ENCODE assay signal across 25 cellular contexts in the genomic region with DNA sequence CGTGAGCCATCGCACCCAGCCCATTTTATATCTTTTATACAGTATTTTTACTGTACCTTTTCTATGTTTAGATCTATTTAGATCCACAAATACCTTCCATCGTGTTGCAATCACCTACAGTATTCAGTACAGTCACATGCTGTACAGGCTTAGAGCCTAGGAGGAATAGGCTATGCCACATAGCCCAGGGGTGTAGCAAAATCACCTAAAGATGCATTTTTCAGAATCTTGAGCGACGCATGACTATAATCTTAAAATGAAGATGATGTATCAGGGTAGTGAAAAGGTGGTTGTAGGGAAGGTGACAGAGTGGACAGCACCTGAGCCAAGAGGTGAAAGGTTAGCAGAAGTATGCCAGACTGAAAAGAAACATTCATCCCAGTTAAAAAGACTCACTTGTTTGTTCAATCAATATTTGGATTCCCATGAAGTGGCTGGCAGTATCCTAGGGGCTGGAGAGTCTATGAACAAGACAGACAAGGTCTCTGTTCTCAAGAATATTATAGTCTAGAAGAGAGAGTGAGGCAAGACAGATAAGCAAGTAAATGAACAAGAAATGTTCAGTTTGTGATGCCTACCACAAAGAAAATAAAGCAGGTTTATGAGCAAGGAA. TPM values are rescaled to one million over a fixed set of nuclear protein-coding genes. Genes with fewer than 3 reads are reported as not detected.
DNase-seq lines count a peak whose midpoint lies in the region; ATAC-seq and TF ChIP-seq lines count a peak whose summit lies in the region.
"Had no signal": no experiment of that assay in that cellular context is flagged by ENCODE, and none has a peak within 500 bp of the region (broad histone marks: within the 10 kb centered on the region; RNA-seq: fewer than 3 reads in every experiment).

No MANE protein-coding gene starts in this region.

- H3K79me2 ChIP-seq in OCI-LY1 (ENCODE audit: insufficient read depth, low read length) (peaks cover 76% of the 10 kb centered on the region), hepatocyte (peaks cover 75% of the 10 kb centered on the region)

- peaks cover 20% of the 10 kb centered on the region for H3K4me1 ChIP-seq in CD8-positive, alpha-beta memory T cell (ENCODE audit: insufficient read depth, low read length)
- H3K4me1 ChIP-seq in OCI-LY1 (ENCODE audit: insufficient read depth, low read length, severe bottlenecking) (peaks cover 58% of the 10 kb centered on the region), hepatocyte (ENCODE audit: insufficient read depth) (no peaks in the 10 kb centered on the region), upper lobe of left lung (peaks cover 21 to 39% (median 29%) of the 10 kb centered on the region in 4 donors), left lung (peaks cover 4 to 41% of the 10 kb centered on the region in 2 donors), esophagus squamous epithelium (peaks cover 4 to 29% (median 12%) of the 10 kb centered on the region in 3 donors)
- H3K4me1 ChIP-seq: colonic mucosa had no signal

- H3F3A ChIP-seq in OCI-LY1 (ENCODE audit: insufficient read depth, low read length), result no peaks in the 10 kb centered on the region

- intact Hi-C loops in MCF 10A (cut with micrococcal nuclease) (loop anchor here (10.0 kb wide), 1 partner anchor 151 kb away; the partner anchor contains the start of gene HRK), left lung (cut with DNase I) (no loop called here), esophagus squamous epithelium (cut with DNase I) (loop anchor here (10.0 kb wide), 1 partner anchor 81 kb away; no protein-coding TSS in a partner anchor)

- ATAC-seq in upper lobe of left lung (ENCODE audit: low FRiP score in 2 of 2), result no peak
- ATAC-seq in left lung, result no peak

- POLR2A ChIA-PET in CD8-positive, alpha-beta memory T cell (lab: Charles Lee), result no interaction called here
- POLR2A ChIA-PET in MCF 10A (lab: Yijun Ruan, JAX), result no interaction called here

- no peaks in the 10 kb centered on the region for H3K9me3 Mint-ChIP-seq in CD8-positive, alpha-beta memory T cell
- no peaks in the 10 kb centered on the region for H3K9me3 Mint-ChIP-seq in neural crest cell
- no peaks in the 10 kb centered on the region for H3K9me3 Mint-ChIP-seq in MCF 10A (ENCODE audit: unreplicated experiment)
- H3K9me3 Mint-ChIP-seq: HFFc6 had no signal

- peaks cover 2% of the 10 kb centered on the region for H3K36me3 ChIP-seq in CD8-positive, alpha-beta memory T cell (ENCODE audit: insufficient read depth, low read length)
- H3K36me3 ChIP-seq in OCI-LY1 (ENCODE audit: insufficient read depth, low read length), result peaks cover 66% of the 10 kb centered on the region
- H3K36me3 ChIP-seq in hepatocyte (replicated peaks; ENCODE audit: insufficient read depth, low read depth), result peaks cover 3% of the 10 kb centered on the region
- H3K36me3 ChIP-seq in upper lobe of left lung, result peaks cover 0 to 23% (median 13%) of the 10 kb centered on the region in 4 donors
- H3K36me3 ChIP-seq in left lung, result peaks cover 0 to 41% of the 10 kb centered on the region in 2 donors
- peaks cover 0 to 30% (median 0%) of the 10 kb centered on the region in 3 donors for H3K36me3 ChIP-seq in esophagus squamous epithelium
- H3K36me3 ChIP-seq: thoracic aorta had no signal

- 86% methylated on average over 5 of the region's 5 CpGs for WGBS in hepatocyte (ENCODE audit: low lambda C conversion rate, missing lambda C conversion rate)
- 91 to 94% methylated on average over 5 of the region's 5 CpGs for WGBS in upper lobe of left lung, 2 donors
- 86 to 90% methylated on average over 5 of the region's 5 CpGs for WGBS in esophagus squamous epithelium, 2 donors

- H3K4me2 ChIP-seq in OCI-LY1 (ENCODE audit: low read length) (peak overlapping the region; percentile 93; the same call in 1 of the 2 replicates), hepatocyte (no peak overlapping the region)
- H3K4me2 ChIP-seq: smooth muscle cell had no signal

- no peaks in the 10 kb centered on the region for H3K9me3 ChIP-seq in CD8-positive, alpha-beta memory T cell (ENCODE audit: low read length)
- no peaks in the 10 kb centered on the region for H3K9me3 ChIP-seq in OCI-LY1 (ENCODE audit: low read length)
- H3K9me3 ChIP-seq in hepatocyte (ENCODE audit: low read depth), result no peaks in the 10 kb centered on the region
- no peaks in the 10 kb centered on the region for H3K9me3 ChIP-seq in upper lobe of left lung
- no peaks in the 10 kb centered on the region for H3K9me3 ChIP-seq in left lung
- H3K9me3 ChIP-seq in esophagus squamous epithelium, result no peaks in the 10 kb centered on the region
- H3K9me3 ChIP-seq: colonic mucosa, left ventricle myocardium inferior, neutrophil, thoracic aorta had no signal

- DNase-seq in CD8-positive, alpha-beta memory T cell, result no peak
- DNase-seq in hepatocyte (ENCODE audit: low spot score) (no peak), neural crest cell (ENCODE audit: low read depth, low spot score) (no peak), upper lobe of left lung (no peak), MCF 10A (ENCODE audit: unreplicated experiment) (no peak), left lung (no peak), esophagus squamous epithelium (lab: John Stamatoyannopoulos, UW) (no peak)
- DNase-seq: activated CD4-positive, alpha-beta T cell treated with anti-CD3 and anti-CD28 coated beads, Interleukin-2, amount 50 U/mL, for 48 hours; activated CD8-positive, alpha-beta memory T cell treated with anti-CD3 and anti-CD28 coated beads, Interleukin-2, amount 50 U/mL, for 48 hours; colonic mucosa; Kasumi-1; left ventricle myocardium inferior; NCI-H1092 treated with DMSO at 0.1 percent for 48 hours; NCI-H2029; NCI-H345; NCI-H82; Right ventricle myocardium superior; stimulated activated CD4-positive, alpha-beta T cell treated with anti-CD3 and anti-CD28 coated beads, Interleukin-4, amount 100 ng/mL, for 1 hour; stimulated activated naive CD4-positive, alpha-beta T cell treated with Interleukin-2 at 50 U/mL for 16 hours; WERI-Rb-1 had no signal

- H3K9me2 ChIP-seq in OCI-LY1 (ENCODE audit: low read depth, low read length) (no peaks in the 10 kb centered on the region), hepatocyte (replicated peaks; ENCODE audit: insufficient read depth) (no peaks in the 10 kb centered on the region)

- peaks cover 0 to 45% (median 13%) of the 10 kb centered on the region in 3 donors for H3K36me3 Mint-ChIP-seq in CD8-positive, alpha-beta memory T cell
- H3K36me3 Mint-ChIP-seq in neural crest cell (ENCODE audit: low read depth) (peaks cover 6% of the 10 kb centered on the region), MCF 10A (ENCODE audit: insufficient read depth, unreplicated experiment) (peaks cover 18% of the 10 kb centered on the region)

- H3K27ac ChIP-seq in CD8-positive, alpha-beta memory T cell (ENCODE audit: low read depth, low read length), result no peak overlapping the region
- no peak overlapping the region for H3K27ac ChIP-seq in OCI-LY1 (ENCODE audit: low read depth, low read length, poor library complexity, severe bottlenecking)
- peak overlapping the region; percentile 79 for H3K27ac ChIP-seq in hepatocyte
- H3K27ac ChIP-seq in upper lobe of left lung, result peak overlapping the region in 1 of 4 donors; percentile 40
- H3K27ac ChIP-seq in left lung, result no peak overlapping the region
- no peak overlapping the region for H3K27ac ChIP-seq in esophagus squamous epithelium
- H3K27ac ChIP-seq: colonic mucosa, left ventricle myocardium inferior, neutrophil, thoracic aorta, WERI-Rb-1 had no signal

- peak overlapping the region in 5 of 8 donors; percentile 13 to 63 (median 32) for H3K27ac Mint-ChIP-seq in CD8-positive, alpha-beta memory T cell
- H3K27ac Mint-ChIP-seq in neural crest cell (ENCODE audit: unreplicated experiment) (peak overlapping the region; percentile 14), MCF 10A (ENCODE audit: low read depth, unreplicated experiment) (no peak overlapping the region)
- H3K27ac Mint-ChIP-seq: HFFc6 had no signal

- no peaks in the 10 kb centered on the region for H4K20me1 ChIP-seq in OCI-LY1 (ENCODE audit: insufficient read depth, low read length)
- H4K20me1 ChIP-seq in hepatocyte (ENCODE audit: insufficient read depth, poor library complexity, severe bottlenecking), result peaks cover 18% of the 10 kb centered on the region

- TF ChIP-seq EP300 in upper lobe of left lung (IDR thresholded peaks at IDR 0.05), result no peak

- CTCF ChIA-PET in CD8-positive, alpha-beta memory T cell (lab: Charles Lee), result no interaction called here
- CTCF ChIA-PET in MCF 10A (lab: Yijun Ruan, JAX), result no interaction called here

- TF ChIP-seq POLR2A in upper lobe of left lung (IDR thresholded peaks at IDR 0.05) (no peak), esophagus squamous epithelium (IDR thresholded peaks at IDR 0.05) (no peak)

- no peak overlapping the region for H2AFZ ChIP-seq in OCI-LY1 (ENCODE audit: low read length)
- H2AFZ ChIP-seq in hepatocyte, result no peak overlapping the region

- no peaks in the 10 kb centered on the region for H3K27me3 Mint-ChIP-seq in CD8-positive, alpha-beta memory T cell
- no peaks in the 10 kb centered on the region for H3K27me3 Mint-ChIP-seq in neural crest cell (ENCODE audit: low read depth)
- H3K27me3 Mint-ChIP-seq in MCF 10A (ENCODE audit: insufficient read depth, unreplicated experiment), result no peaks in the 10 kb centered on the region

- H3K9ac ChIP-seq in OCI-LY1 (ENCODE audit: low read length), result no peak overlapping the region

- no peaks in the 10 kb centered on the region for H3K27me3 ChIP-seq in CD8-positive, alpha-beta memory T cell (ENCODE audit: insufficient read depth, low read length, poor library complexity, severe bottlenecking)
- H3K27me3 ChIP-seq in OCI-LY1 (ENCODE audit: insufficient read depth, low read length) (no peaks in the 10 kb centered on the region), hepatocyte (no peaks in the 10 kb centered on the region), upper lobe of left lung (no peaks in the 10 kb centered on the region), left lung (no peaks in the 10 kb centered on the region), esophagus squamous epithelium (no peaks in the 10 kb centered on the region)
- H3K27me3 ChIP-seq: colonic mucosa had no signal

- no peak overlapping the region for H3K4me3 ChIP-seq in CD8-positive, alpha-beta memory T cell (ENCODE audit: low read length)
- H3K4me3 ChIP-seq in OCI-LY1 (ENCODE audit: low read depth, low read length, poor library complexity, severe bottlenecking) (no peak overlapping the region), hepatocyte (no peak overlapping the region), upper lobe of left lung (no peak overlapping the region), left lung (no peak overlapping the region), esophagus squamous epithelium (no peak overlapping the region)
- H3K4me3 ChIP-seq: colonic mucosa, left ventricle myocardium inferior, smooth muscle cell, thoracic aorta had no signal

- H3K4me1 Mint-ChIP-seq in CD8-positive, alpha-beta memory T cell, result peaks cover 42 to 62% (median 59%) of the 10 kb centered on the region in 3 donors
- H3K4me1 Mint-ChIP-seq in neural crest cell (peaks cover 35% of the 10 kb centered on the region), MCF 10A (ENCODE audit: insufficient read depth, unreplicated experiment) (peaks cover 13% of the 10 kb centered on the region)

- no TSS peak for BruUV-seq in MCF 10A (replicated peaks; lab: Mats Ljungman, UMichigan)

- peak overlapping the region in 6 of 7 donors; percentile 34 to 87 (median 50) for H3K4me3 Mint-ChIP-seq in CD8-positive, alpha-beta memory T cell
- peak overlapping the region; percentile 61 for H3K4me3 Mint-ChIP-seq in neural crest cell
- no peak overlapping the region for H3K4me3 Mint-ChIP-seq in MCF 10A (ENCODE audit: unreplicated experiment)
- H3K4me3 Mint-ChIP-seq: HFFc6 had no signal

- TF ChIP-seq CTCF in OCI-LY1 (IDR thresholded peaks at IDR 0.05; ENCODE audit: low read length) (no peak), hepatocyte (IDR thresholded peaks at IDR 0.05; ENCODE audit: poor library complexity) (no peak), neural crest cell (conservative IDR thresholded peaks at IDR 0.05) (no peak), upper lobe of left lung (IDR thresholded peaks at IDR 0.05) (no peak), MCF 10A (IDR thresholded peaks at IDR 0.05; ENCODE audit: unreplicated experiment) (no peak), left lung (IDR thresholded peaks at IDR 0.05) (no peak), esophagus squamous epithelium (IDR thresholded peaks at IDR 0.05) (no peak)

RNA-seq across cellular contexts. Expression of gene SPRING1, which starts 3.6 kb away (rescaled TPM):
- total RNA-seq in CD8-positive, alpha-beta memory T cell, result 10 to 100 TPM; 41.3 to 44.0 TPM
- 24.0 TPM for polyA plus RNA-seq in CD8-positive, alpha-beta memory T cell
- 94.5 and 95.2 TPM in 2 replicates for total RNA-seq in hepatocyte
- polyA plus RNA-seq in hepatocyte, result 36.0 and 42.2 TPM in 2 replicates
- 47.8 and 50.8 TPM in 2 replicates for total RNA-seq in neural crest cell
- 100 to 1,000 TPM in 5 of 6 donors, 10 to 100 TPM in 1; 86.8 to 134 (median 119) TPM for total RNA-seq in upper lobe of left lung
- 26.2 and 37.1 TPM in 2 replicates for total RNA-seq in MCF 10A (2022)
- total RNA-seq in left lung, result 10 to 100 TPM; 70.1 to 90.5 TPM
- 10 to 100 TPM; 14.6 to 25.5 (median 19.1) TPM for total RNA-seq in esophagus squamous epithelium

RNA-seq across cellular contexts. Expression of gene RNFT2, which starts 3.9 kb away (rescaled TPM):
- total RNA-seq in CD8-positive, alpha-beta memory T cell, result 10 to 100 TPM; 14.6 to 15.8 TPM
- 1.8 TPM for polyA plus RNA-seq in CD8-positive, alpha-beta memory T cell
- total RNA-seq in hepatocyte (2.6 and 2.9 TPM in 2 replicates), neural crest cell (79.9 and 82.1 TPM in 2 replicates), upper lobe of left lung (1 to 10 TPM in 5 of 6 donors, under 1 TPM in 1; 0.91 to 4.8 (median 2.1) TPM), MCF 10A (2022) (7.2 and 10.5 TPM in 2 replicates), left lung (1 to 10 TPM; 5.3 to 5.5 TPM), esophagus squamous epithelium (under 1 TPM in 2 of 4 donors, not detected in 2; 0.26 to 0.38 TPM)
- polyA plus RNA-seq in hepatocyte, result 1.5 and 2.8 TPM in 2 replicates

Comparison
In these comparisons a context has a peak if more than half of its experiments do, and no peak if none do; other contexts are left out.
1. intact Hi-C loops: an anchor here in MCF 10A (10.0 kb wide) and esophagus squamous epithelium (10.0 kb wide); none called in left lung.